ENCODE assay signal across 24 cellular contexts in the genomic region with DNA sequence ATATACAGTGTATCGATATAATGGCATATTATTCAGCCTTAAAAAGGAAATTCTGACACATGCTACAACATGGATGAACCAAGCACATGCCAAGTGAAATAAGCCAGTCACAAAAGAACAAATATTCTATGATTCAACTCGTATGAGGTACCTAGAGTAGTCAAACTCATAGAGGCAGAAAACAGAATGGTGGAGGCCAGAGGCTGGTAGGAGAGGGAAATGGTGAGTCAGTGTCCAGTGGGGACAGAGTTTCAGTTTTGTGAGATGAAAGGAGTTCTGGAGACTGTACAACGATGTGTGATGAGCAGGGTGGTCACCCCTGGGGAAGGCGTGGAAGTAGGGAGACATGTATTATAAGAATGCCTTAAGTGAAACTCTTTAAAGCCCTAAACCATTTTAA. TPM values are rescaled to one million over a fixed set of nuclear protein-coding genes. Genes with fewer than 3 reads are reported as not detected.
DNase-seq lines count a peak whose midpoint lies in the region; ATAC-seq, FAIRE-seq and TF ChIP-seq lines count a peak whose summit lies in the region.
"Had no signal": no experiment of that assay in that cellular context is flagged by ENCODE, and none has a peak within 500 bp of the region (broad histone marks: within the 10 kb centered on the region; RNA-seq: fewer than 3 reads in every experiment).

No MANE protein-coding gene starts in this region.

- peak overlapping the region; percentile 95 for H3K27ac Mint-ChIP-seq in activated CD4-positive, alpha-beta T cell treated with anti-CD3 and anti-CD28 coated beads, Interleukin-2, amount 10 ng/mL, durations not matched to agents 7 days and 5 days
- H3K27ac Mint-ChIP-seq in activated CD8-positive, alpha-beta T cell treated with anti-CD3 and anti-CD28 coated beads, Interleukin-2, amount 10 ng/mL, durations not matched to agents 7 days and 5 days: peak overlapping the region; percentile 79
- H3K27ac Mint-ChIP-seq in naive thymus-derived CD4-positive, alpha-beta T cell: peak overlapping the region; percentile 82 to 98 (median 95)
- H3K27ac Mint-ChIP-seq in CD14-positive monocyte: no peak overlapping the region
- H3K27ac Mint-ChIP-seq: IgD-negative memory B cell; nephron; stimulated activated memory B cell treated with anti-CD40 and anti-IgM and Interleukin-4, amounts not matched to agents 10 μg/mL and 1 μg/mL and 100 μg/mL, for 72 hours had no signal

- CTCF ChIA-PET in activated CD4-positive, alpha-beta T cell treated with anti-CD3 and anti-CD28 coated beads, Interleukin-2, amount 10 ng/mL, durations not matched to agents 7 days and 5 days (lab: Charles Lee): interaction anchor here (1.1 kb wide), 1 partner anchor 60 kb away, joined by 3 read pairs; no protein-coding TSS in a partner anchor
- CTCF ChIA-PET in activated CD8-positive, alpha-beta T cell treated with anti-CD3 and anti-CD28 coated beads, Interleukin-2, amount 10 ng/mL, durations not matched to agents 7 days and 5 days (lab: Charles Lee): interaction anchor here (1.2 to 1.5 kb wide), 2 partner anchors 18 to 79 kb away, joined by 3 to 4 read pairs; no protein-coding TSS in a partner anchor
- CTCF ChIA-PET in naive thymus-derived CD4-positive, alpha-beta T cell (lab: Charles Lee): interaction anchor here (1.2 to 2.0 kb wide), 2 partner anchors 9 to 20 kb away, joined by 3 to 6 read pairs; no protein-coding TSS in a partner anchor

- H3K27me3 Mint-ChIP-seq in activated CD4-positive, alpha-beta T cell treated with anti-CD3 and anti-CD28 coated beads, Interleukin-2, amount 10 ng/mL, durations not matched to agents 7 days and 5 days: no peaks in the 10 kb centered on the region
- no peaks in the 10 kb centered on the region for H3K27me3 Mint-ChIP-seq in activated CD8-positive, alpha-beta T cell treated with anti-CD3 and anti-CD28 coated beads, Interleukin-2, amount 10 ng/mL, durations not matched to agents 7 days and 5 days (ENCODE audit: low read depth)
- H3K27me3 Mint-ChIP-seq in naive thymus-derived CD4-positive, alpha-beta T cell: no peaks in the 10 kb centered on the region
- H3K27me3 Mint-ChIP-seq in CD14-positive monocyte (ENCODE audit: low read depth in 3 of 3): peaks cover 0 to 6% (median 4%) of the 10 kb centered on the region in 3 donors
- H3K27me3 Mint-ChIP-seq: brain; stimulated activated memory B cell treated with anti-CD40 and anti-IgM and Interleukin-4, amounts not matched to agents 10 μg/mL and 1 μg/mL and 100 μg/mL, for 72 hours had no signal

- no peaks in the 10 kb centered on the region for H3K36me3 ChIP-seq in naive thymus-derived CD4-positive, alpha-beta T cell (ENCODE audit: control insufficient read depth in 2 of 3, insufficient read depth in 3 of 3, low read length in 3 of 3)
- H3K36me3 ChIP-seq: BLaER1, sigmoid colon had no signal

- no peak for TF ChIP-seq CTCF in CD14-positive monocyte (IDR thresholded peaks at IDR 0.05)

- peaks cover 23 to 58% of the 10 kb centered on the region in 2 donors for H3K4me1 ChIP-seq in naive thymus-derived CD4-positive, alpha-beta T cell (ENCODE audit: control insufficient read depth in 2 of 2, insufficient read depth in 2 of 2, low read length in 2 of 2)

- peaks cover 72% of the 10 kb centered on the region for H3K4me1 Mint-ChIP-seq in activated CD4-positive, alpha-beta T cell treated with anti-CD3 and anti-CD28 coated beads, Interleukin-2, amount 10 ng/mL, durations not matched to agents 7 days and 5 days
- peaks cover 71% of the 10 kb centered on the region for H3K4me1 Mint-ChIP-seq in activated CD8-positive, alpha-beta T cell treated with anti-CD3 and anti-CD28 coated beads, Interleukin-2, amount 10 ng/mL, durations not matched to agents 7 days and 5 days (ENCODE audit: low read depth)
- H3K4me1 Mint-ChIP-seq in naive thymus-derived CD4-positive, alpha-beta T cell: peaks cover 44 to 82% (median 79%) of the 10 kb centered on the region in 7 donors
- peaks cover 25% of the 10 kb centered on the region for H3K4me1 Mint-ChIP-seq in CD14-positive monocyte
- H3K4me1 Mint-ChIP-seq: IgD-negative memory B cell, nephron had no signal

- TF ChIP-seq POLR2A in GM12891 (IDR thresholded peaks at IDR 0.05; ENCODE audit: low read depth, low read length): no peak

- POLR2A ChIA-PET in activated CD4-positive, alpha-beta T cell treated with anti-CD3 and anti-CD28 coated beads, Interleukin-2, amount 10 ng/mL, durations not matched to agents 7 days and 5 days (lab: Charles Lee): no interaction called here
- POLR2A ChIA-PET in activated CD8-positive, alpha-beta T cell treated with anti-CD3 and anti-CD28 coated beads, Interleukin-2, amount 10 ng/mL, durations not matched to agents 7 days and 5 days (lab: Charles Lee): interaction anchor here (1.1 to 7.8 kb wide), 2 partner anchors 40 to 68 kb away, joined by 3 to 61 read pairs; a partner anchor contains a TSS
- POLR2A ChIA-PET in naive thymus-derived CD4-positive, alpha-beta T cell (lab: Charles Lee): interaction anchor here (0.7 to 1.8 kb wide), 9 partner anchors 8 to 69 kb away, joined by 3 to 9 read pairs (median 4); a partner anchor contains a TSS

- H3K4me3 ChIP-seq in naive thymus-derived CD4-positive, alpha-beta T cell (ENCODE audit: low read length): no peak overlapping the region
- H3K4me3 ChIP-seq: BLaER1, sigmoid colon had no signal

- H3K4me3 Mint-ChIP-seq in activated CD4-positive, alpha-beta T cell treated with anti-CD3 and anti-CD28 coated beads, Interleukin-2, amount 10 ng/mL, durations not matched to agents 7 days and 5 days: no peak overlapping the region
- no peak overlapping the region for H3K4me3 Mint-ChIP-seq in activated CD8-positive, alpha-beta T cell treated with anti-CD3 and anti-CD28 coated beads, Interleukin-2, amount 10 ng/mL, durations not matched to agents 7 days and 5 days
- peak overlapping the region in 9 of 10 donors; percentile 2 to 76 (median 64) for H3K4me3 Mint-ChIP-seq in naive thymus-derived CD4-positive, alpha-beta T cell
- no peak overlapping the region for H3K4me3 Mint-ChIP-seq in CD14-positive monocyte
- H3K4me3 Mint-ChIP-seq: brain; IgD-negative memory B cell; nephron; stimulated activated memory B cell treated with anti-CD40 and anti-IgM and Interleukin-4, amounts not matched to agents 10 μg/mL and 1 μg/mL and 100 μg/mL, for 72 hours had no signal

- H3K9me3 Mint-ChIP-seq in activated CD4-positive, alpha-beta T cell treated with anti-CD3 and anti-CD28 coated beads, Interleukin-2, amount 10 ng/mL, durations not matched to agents 7 days and 5 days: no peaks in the 10 kb centered on the region
- no peaks in the 10 kb centered on the region for H3K9me3 Mint-ChIP-seq in activated CD8-positive, alpha-beta T cell treated with anti-CD3 and anti-CD28 coated beads, Interleukin-2, amount 10 ng/mL, durations not matched to agents 7 days and 5 days (ENCODE audit: insufficient read depth)
- no peaks in the 10 kb centered on the region for H3K9me3 Mint-ChIP-seq in naive thymus-derived CD4-positive, alpha-beta T cell
- H3K9me3 Mint-ChIP-seq in CD14-positive monocyte: peaks cover 0 to 1% (median 0%) of the 10 kb centered on the region in 7 donors
- H3K9me3 Mint-ChIP-seq: brain; IgD-negative memory B cell; nephron; stimulated activated memory B cell treated with anti-CD40 and anti-IgM and Interleukin-4, amounts not matched to agents 10 μg/mL and 1 μg/mL and 100 μg/mL, for 72 hours had no signal

- peak; percentile 9 for FAIRE-seq in GM12891 (lab: Jason Lieb, UNC)
- FAIRE-seq: colon, endometrium, G401.6 had no signal

- peak; percentile 27 for ATAC-seq in activated CD8-positive, alpha-beta T cell treated with anti-CD3 and anti-CD28 coated beads, Interleukin-2, amount 10 ng/mL, durations not matched to agents 7 days and 5 days
- no peak for ATAC-seq in naive thymus-derived CD4-positive, alpha-beta T cell
- no peak for ATAC-seq in GM18498 (IDR thresholded peaks at IDR 0.05; ENCODE audit: unreplicated experiment)
- ATAC-seq: Right ventricle myocardium inferior; stimulated activated memory B cell treated with anti-CD40 and anti-IgM and Interleukin-4, amounts not matched to agents 10 μg/mL and 1 μg/mL and 100 μg/mL, for 72 hours had no signal

- H3K36me3 Mint-ChIP-seq in activated CD4-positive, alpha-beta T cell treated with anti-CD3 and anti-CD28 coated beads, Interleukin-2, amount 10 ng/mL, durations not matched to agents 7 days and 5 days (ENCODE audit: low read depth): peaks cover 79% of the 10 kb centered on the region
- peaks cover 79% of the 10 kb centered on the region for H3K36me3 Mint-ChIP-seq in activated CD8-positive, alpha-beta T cell treated with anti-CD3 and anti-CD28 coated beads, Interleukin-2, amount 10 ng/mL, durations not matched to agents 7 days and 5 days (ENCODE audit: low read depth)
- peaks cover 7 to 63% (median 39%) of the 10 kb centered on the region in 5 donors for H3K36me3 Mint-ChIP-seq in naive thymus-derived CD4-positive, alpha-beta T cell
- no peaks in the 10 kb centered on the region for H3K36me3 Mint-ChIP-seq in CD14-positive monocyte
- H3K36me3 Mint-ChIP-seq: IgD-negative memory B cell; stimulated activated memory B cell treated with anti-CD40 and anti-IgM and Interleukin-4, amounts not matched to agents 10 μg/mL and 1 μg/mL and 100 μg/mL, for 72 hours had no signal

- no peak for DNase-seq in activated CD4-positive, alpha-beta T cell treated with anti-CD3 and anti-CD28 coated beads, Interleukin-2, amount 10 ng/mL, durations not matched to agents 7 days and 5 days
- no peak for DNase-seq in activated CD4-positive, alpha-beta T cell treated with anti-CD3 and anti-CD28 coated beads, Interleukin-2, amount 50 U/mL, for 4 hours
- DNase-seq in GM12891 (ENCODE audit: insufficient read length, low spot score): no peak
- no peak for DNase-seq in activated CD8-positive, alpha-beta T cell treated with anti-CD3 and anti-CD28 coated beads, Interleukin-2, amount 10 ng/mL, durations not matched to agents 7 days and 5 days
- no peak for DNase-seq in naive thymus-derived CD4-positive, alpha-beta T cell
- DNase-seq in CD14-positive monocyte (ENCODE audit: low spot score): no peak
- DNase-seq in HuH-7.5 (ENCODE audit: low spot score): no peak
- DNase-seq: DMS 273 treated with DMSO at 0.1 percent for 48 hours, mesendoderm, NCI-H1436 treated with DMSO at 0.1 percent for 48 hours, NCI-H526, sigmoid colon had no signal

- no peaks in the 10 kb centered on the region for H3K27me3 ChIP-seq in naive thymus-derived CD4-positive, alpha-beta T cell (ENCODE audit: control insufficient read depth in 2 of 2, insufficient read depth in 2 of 2, low read length in 2 of 2)
- H3K27me3 ChIP-seq: BLaER1, sigmoid colon had no signal

- no peaks in the 10 kb centered on the region for H3K9me3 ChIP-seq in naive thymus-derived CD4-positive, alpha-beta T cell (ENCODE audit: control insufficient read depth in 2 of 3, low read length in 3 of 3)
- H3K9me3 ChIP-seq: BLaER1, sigmoid colon had no signal

- intact Hi-C loops in naive thymus-derived CD4-positive, alpha-beta T cell (cut with micrococcal nuclease): loop anchor here in 1 of 2 donors (2.0 kb wide), 1 partner anchor 14 kb away; no protein-coding TSS in a partner anchor
- intact Hi-C loops in CD14-positive monocyte (cut with micrococcal nuclease): no loop called here

- peak overlapping the region; percentile 79 for H3K27ac ChIP-seq in naive thymus-derived CD4-positive, alpha-beta T cell (ENCODE audit: low read depth, low read length)
- H3K27ac ChIP-seq: BLaER1, HL-60, sigmoid colon had no signal

RNA-seq across cellular contexts. Expression of a gene that starts 39.9 kb away (rescaled TPM):
- total RNA-seq in activated CD4-positive, alpha-beta T cell treated with anti-CD3 and anti-CD28 coated beads, Interleukin-2, amount 10 ng/mL, durations not matched to agents 7 days and 5 days: 100 to 1,000 TPM; 121 to 129 TPM
- polyA plus RNA-seq in GM12891 (2012; ENCODE audit: low read depth, missing spikeins): 0.47 TPM
- total RNA-seq in activated CD8-positive, alpha-beta T cell treated with anti-CD3 and anti-CD28 coated beads, Interleukin-2, amount 10 ng/mL, durations not matched to agents 7 days and 5 days: 100 to 1,000 TPM; 150 to 165 TPM
- 10 to 100 TPM; 49.2 to 96.3 (median 50.8) TPM for total RNA-seq in naive thymus-derived CD4-positive, alpha-beta T cell
- polyA plus RNA-seq in naive thymus-derived CD4-positive, alpha-beta T cell: 10 to 100 TPM; 10.4 to 17.3 TPM
- polyA plus RNA-seq in CD14-positive monocyte: not detected

RNA-seq across cellular contexts. Expression of a gene that starts 59.3 kb away (rescaled TPM):
- under 1 TPM; 0.20 to 0.48 TPM for total RNA-seq in activated CD4-positive, alpha-beta T cell treated with anti-CD3 and anti-CD28 coated beads, Interleukin-2, amount 10 ng/mL, durations not matched to agents 7 days and 5 days
- polyA plus RNA-seq in GM12891 (2012; ENCODE audit: low read depth, missing spikeins): 0.09 TPM
- 1 to 10 TPM; 8.7 to 9.1 TPM for total RNA-seq in activated CD8-positive, alpha-beta T cell treated with anti-CD3 and anti-CD28 coated beads, Interleukin-2, amount 10 ng/mL, durations not matched to agents 7 days and 5 days
- total RNA-seq in naive thymus-derived CD4-positive, alpha-beta T cell: 1 to 10 TPM in 4 of 5 experiments, under 1 TPM in 1; 0.29 to 2.2 (median 1.4) TPM
- polyA plus RNA-seq in naive thymus-derived CD4-positive, alpha-beta T cell: 1 to 10 TPM in 1 of 2 donors, under 1 TPM in 1; 0.27 to 1.0 TPM
- polyA plus RNA-seq in CD14-positive monocyte: not detected
- total RNA-seq: MCF 10A, Right ventricle myocardium inferior had no signal
- polyA plus RNA-seq: IgD-negative memory B cell had no signal

Comparison
In these comparisons a context has a peak if more than half of its experiments do, and no peak if none do; other contexts are left out.
1. H3K27ac Mint-ChIP-seq: peak in activated CD4-positive, alpha-beta T cell treated with anti-CD3 and anti-CD28 coated beads, Interleukin-2, amount 10 ng/mL, durations not matched to agents 7 days and 5 days (single experiment), activated CD8-positive, alpha-beta T cell treated with anti-CD3 and anti-CD28 coated beads, Interleukin-2, amount 10 ng/mL, durations not matched to agents 7 days and 5 days (single experiment) and naive thymus-derived CD4-positive, alpha-beta T cell (9 of 9); none in CD14-positive monocyte (0 of 7).
2. H3K4me3 Mint-ChIP-seq: peak in naive thymus-derived CD4-positive, alpha-beta T cell (9 of 10); none in activated CD4-positive, alpha-beta T cell treated with anti-CD3 and anti-CD28 coated beads, Interleukin-2, amount 10 ng/mL, durations not matched to agents 7 days and 5 days (single experiment), activated CD8-positive, alpha-beta T cell treated with anti-CD3 and anti-CD28 coated beads, Interleukin-2, amount 10 ng/mL, durations not matched to agents 7 days and 5 days (single experiment) and CD14-positive monocyte (0 of 2).